Comparison of ENCODE assay signal across 22 cellular contexts in genomic region chr21:35953570-35953969, GRCh38.
DNase-seq lines count a peak whose midpoint lies in the region; ATAC-seq and TF ChIP-seq lines count a peak whose summit lies in the region.
"Had no signal": no experiment of that assay in that cellular context is flagged by ENCODE, and none has a peak within 500 bp of the region (broad histone marks: within the 10 kb centered on the region; RNA-seq: fewer than 3 reads in every experiment).

No MANE protein-coding gene starts in this region.

- no peaks in the 10 kb centered on the region for H3K27me3 ChIP-seq in Caco-2 (replicated peaks; ENCODE audit: control insufficient read depth, insufficient read depth, low read length)

- peak overlapping the region; percentile 10 for H3K27ac ChIP-seq in VCaP
- no peak overlapping the region for H3K27ac ChIP-seq in epithelial cell of prostate
- H3K27ac ChIP-seq: psoas muscle, RWPE1, spleen, suprapubic skin had no signal

- H3K36me3 ChIP-seq in Caco-2 (ENCODE audit: control insufficient read depth, insufficient read depth, low read length): no peaks in the 10 kb centered on the region
- no peaks in the 10 kb centered on the region for H3K36me3 ChIP-seq in mucosa of descending colon (ENCODE audit: low read depth)
- H3K36me3 ChIP-seq: spleen, suprapubic skin had no signal

- POLR2A ChIA-PET in Caco-2 (lab: Charles Lee): interaction anchor here (0.8 to 1.4 kb wide), 4 partner anchors 21 to 1427 kb away, joined by 4 to 5 read pairs (median 4); partner anchors contain the start of gene MORC3

- CTCF ChIA-PET in Caco-2 (lab: Charles Lee): interaction anchor here (1.0 to 1.6 kb wide), 6 partner anchors 13 to 1208 kb away, joined by 3 to 15 read pairs (median 4); no protein-coding TSS in a partner anchor

- H3K9me3 ChIP-seq in Caco-2 (peaks cover 7% of the 10 kb centered on the region), mucosa of descending colon (no peaks in the 10 kb centered on the region)
- H3K9me3 ChIP-seq: psoas muscle, spleen, suprapubic skin had no signal

- no TSS peak for BruUV-seq in Caco-2 (replicated peaks; lab: Mats Ljungman, UMichigan)

- no peaks in the 10 kb centered on the region for H3K9me3 Mint-ChIP-seq in Caco-2 (ENCODE audit: unreplicated experiment)
- H3K9me3 Mint-ChIP-seq: CD8-positive, alpha-beta memory T cell; effector memory CD8-positive, alpha-beta T cell had no signal

- H3K27ac Mint-ChIP-seq in Caco-2 (ENCODE audit: unreplicated experiment): peak overlapping the region; percentile 91
- H3K27ac Mint-ChIP-seq: effector memory CD8-positive, alpha-beta T cell had no signal

- H3K36me3 Mint-ChIP-seq in Caco-2 (ENCODE audit: insufficient read depth, unreplicated experiment): peaks cover 16% of the 10 kb centered on the region

- TF ChIP-seq CTCF in Caco-2 (IDR thresholded peaks at IDR 0.05; ENCODE audit: insufficient read depth in 1 of 2, low read depth in 1 of 2, low read length in 1 of 2, severe bottlenecking in 1 of 2, unreplicated experiment in 1 of 2) (no peak), VCaP (conservative IDR thresholded peaks at IDR 0.05) (no peak), mucosa of descending colon (IDR thresholded peaks at IDR 0.05) (no peak)

- peak; percentile 83 to 85 for DNase-seq in Caco-2
- peak; percentile 48 for DNase-seq in epithelial cell of prostate (ENCODE audit: low read depth, low spot score)
- DNase-seq in mucosa of descending colon: peak in 1 of 3 donors; percentile 14
- DNase-seq in COLO829 (ENCODE audit: low spot score): no peak
- no peak for DNase-seq in activated CD4-positive, CD25-positive, alpha-beta regulatory T cell treated with anti-CD3 and anti-CD28 coated beads, Interleukin-2, amount 50 U/mL, for 72 hours
- no peak for DNase-seq in NCI-H187 treated with DMSO at 0.1 percent for 48 hours (lab: John Stamatoyannopoulos, UW)
- DNase-seq: activated CD4-positive, alpha-beta T cell treated with anti-CD3 and anti-CD28 coated beads for 48 hours; activated CD8-positive, alpha-beta memory T cell treated with anti-CD3 and anti-CD28 coated beads, Interleukin-2, amount 50 U/mL, for 4 hours; activated effector memory CD4-positive, alpha-beta T cell treated with anti-CD3 and anti-CD28 coated beads, Interleukin-2, amount 50 U/mL, for 16 hours; amniotic stem cell; CD8-positive, alpha-beta memory T cell; effector memory CD8-positive, alpha-beta T cell; hippocampal formation; NCI-H1694 treated with DMSO at 0.1 percent for 48 hours; psoas muscle; spleen; SW 1271 had no signal

- H3K4me3 ChIP-seq in Caco-2 (ENCODE audit: low read depth, low read length) (no peak overlapping the region), mucosa of descending colon (no peak overlapping the region)
- H3K4me3 ChIP-seq: psoas muscle, spleen, suprapubic skin had no signal

- peaks cover 26% of the 10 kb centered on the region for H3K4me1 Mint-ChIP-seq in Caco-2 (ENCODE audit: low read depth, unreplicated experiment)
- H3K4me1 Mint-ChIP-seq: CD8-positive, alpha-beta memory T cell; neural crest cell had no signal

- H3K27me3 Mint-ChIP-seq in Caco-2 (ENCODE audit: insufficient read depth, unreplicated experiment): no peaks in the 10 kb centered on the region

- no peak overlapping the region for H3K4me3 Mint-ChIP-seq in Caco-2 (ENCODE audit: unreplicated experiment)
- H3K4me3 Mint-ChIP-seq: CD8-positive, alpha-beta memory T cell; effector memory CD8-positive, alpha-beta T cell; neural crest cell had no signal

- H3K4me1 ChIP-seq in Caco-2 (peaks cover 72% of the 10 kb centered on the region), mucosa of descending colon (ENCODE audit: low read depth) (peaks cover 3% of the 10 kb centered on the region)
- H3K4me1 ChIP-seq: psoas muscle, spleen, suprapubic skin had no signal

- ATAC-seq in mucosa of descending colon: peak; percentile 88
- ATAC-seq: effector memory CD8-positive, alpha-beta T cell; HCT116; psoas muscle had no signal

- intact Hi-C loops in Caco-2 (cut with micrococcal nuclease; ENCODE audit: unreplicated experiment): loop anchor here (1.0 kb wide), 3 partner anchors 22 to 75 kb away; no protein-coding TSS in a partner anchor
- intact Hi-C loops in mucosa of descending colon (cut with DNase I, micrococcal nuclease): no loop called here

Comparison
In these comparisons a context has a peak if more than half of its experiments do, and no peak if none do; other contexts are left out.
1. DNase-seq: peak in Caco-2 (2 of 2) and epithelial cell of prostate (single experiment); none in COLO829 (single experiment), activated CD4-positive, CD25-positive, alpha-beta regulatory T cell treated with anti-CD3 and anti-CD28 coated beads, Interleukin-2, amount 50 U/mL, for 72 hours (single experiment) and NCI-H187 treated with DMSO at 0.1 percent for 48 hours (single experiment).